In genomic region chr4:112075129-112075753, GRCh38 we compare ENCODE assay signal across 8 cellular contexts.
DNase-seq lines count a peak whose midpoint lies in the region; ATAC-seq and TF ChIP-seq lines count a peak whose summit lies in the region.

No MANE protein-coding gene starts in this region.

- H3F3A ChIP-seq in neural progenitor cell (ENCODE audit: low read depth): no peaks in the 10 kb centered on the region

- H3K36me3 Mint-ChIP-seq in neural progenitor cell: no peaks in the 10 kb centered on the region

- H3K27me3 Mint-ChIP-seq in neural progenitor cell (ENCODE audit: insufficient read depth, low read depth): peaks cover 2% of the 10 kb centered on the region

- no peaks in the 10 kb centered on the region for H3K79me2 ChIP-seq in neural progenitor cell (ENCODE audit: low read depth)

- H3K27ac ChIP-seq in neural progenitor cell: no peak overlapping the region

- ATAC-seq in esophagus mucosa: peak; percentile 57

- TF ChIP-seq CTCF in LNCAP (IDR thresholded peaks at IDR 0.05) (peak; percentile 76), neural progenitor cell (IDR thresholded peaks at IDR 0.05) (peak; percentile 90)

- no peak overlapping the region for H2AFZ ChIP-seq in neural progenitor cell (replicated peaks)

- H3K9me3 Mint-ChIP-seq in neural progenitor cell: peaks cover 21% of the 10 kb centered on the region

- H4K20me1 ChIP-seq in neural progenitor cell (ENCODE audit: low read depth): no peaks in the 10 kb centered on the region

- DNase-seq in stimulated activated CD4-positive, alpha-beta T cell treated with anti-CD3 and anti-CD28 coated beads, Interleukin-2, amount 100 ng/mL, for 48 hours: peak; percentile 20 to 35
- DNase-seq in stimulated activated CD4-positive, alpha-beta T cell treated with anti-CD3 and anti-CD28 coated beads, Interleukin-1b, Interleukin-23, amount 100 ng/mL, for 48 hours: no peak
- DNase-seq in H4 (ENCODE audit: low spot score): peak; percentile 60
- peak; percentile 51 for DNase-seq in T1000 (lab: John Stamatoyannopoulos, UW)
- DNase-seq in neural progenitor cell (ENCODE audit: low spot score): peak; percentile 68
- no peak for DNase-seq in NCI-H774 (lab: John Stamatoyannopoulos, UW)

- H3K4me3 Mint-ChIP-seq in neural progenitor cell: no peak overlapping the region

- no peak overlapping the region for H3K4me3 ChIP-seq in neural progenitor cell

- H3K9ac ChIP-seq in neural progenitor cell: no peak overlapping the region

- no peaks in the 10 kb centered on the region for H3K27me3 ChIP-seq in neural progenitor cell

- no peaks in the 10 kb centered on the region for H3K9me3 ChIP-seq in neural progenitor cell (ENCODE audit: low read depth)

- no peaks in the 10 kb centered on the region for H3K36me3 ChIP-seq in neural progenitor cell

- no peaks in the 10 kb centered on the region for H3K4me1 ChIP-seq in neural progenitor cell

- H3K27ac Mint-ChIP-seq in neural progenitor cell: no peak overlapping the region

- H3K4me2 ChIP-seq in neural progenitor cell: no peak overlapping the region

- H3K4me1 Mint-ChIP-seq in neural progenitor cell: no peaks in the 10 kb centered on the region

Comparison
In these comparisons a context has a peak if more than half of its experiments do, and no peak if none do; other contexts are left out.
1. DNase-seq: peak in stimulated activated CD4-positive, alpha-beta T cell treated with anti-CD3 and anti-CD28 coated beads, Interleukin-2, amount 100 ng/mL, for 48 hours (2 of 2), H4 (single experiment), T1000 (single experiment) and neural progenitor cell (single experiment); none in stimulated activated CD4-positive, alpha-beta T cell treated with anti-CD3 and anti-CD28 coated beads, Interleukin-1b, Interleukin-23, amount 100 ng/mL, for 48 hours (single experiment) and NCI-H774 (single experiment).